3 cellular contexts compared by ENCODE assay signal in genomic region chr12:63898764-63899337, GRCh38.
TF ChIP-seq lines count a peak whose summit lies in the region.

No MANE protein-coding gene starts in this region.

TF ChIP-seq in liver, 16 proteins besides CTCF, POLR2A, EP300 and RAD21:
- no peak for TF ChIP-seq HNF4A (conservative IDR thresholded peaks at IDR 0.05)
- no peak for TF ChIP-seq NR2F2 (IDR thresholded peaks at IDR 0.05)
- TF ChIP-seq FOXA1 (IDR thresholded peaks at IDR 0.05): no peak
- no peak for TF ChIP-seq YY1 (IDR thresholded peaks at IDR 0.05)
- TF ChIP-seq ATF3 (IDR thresholded peaks at IDR 0.05): no peak
- no peak for TF ChIP-seq RXRA (IDR thresholded peaks at IDR 0.05)
- TF ChIP-seq JUND (IDR thresholded peaks at IDR 0.05): no peak
- TF ChIP-seq TAF1 (conservative IDR thresholded peaks at IDR 0.05): no peak
- no peak for TF ChIP-seq GABPA (IDR thresholded peaks at IDR 0.05 in 1 of 2, conservative IDR thresholded peaks at IDR 0.05 in 1 of 2)
- TF ChIP-seq HNF4G (IDR thresholded peaks at IDR 0.05): no peak
- TF ChIP-seq ZBTB33 (IDR thresholded peaks at IDR 0.05): no peak
- TF ChIP-seq, protein P1, sequence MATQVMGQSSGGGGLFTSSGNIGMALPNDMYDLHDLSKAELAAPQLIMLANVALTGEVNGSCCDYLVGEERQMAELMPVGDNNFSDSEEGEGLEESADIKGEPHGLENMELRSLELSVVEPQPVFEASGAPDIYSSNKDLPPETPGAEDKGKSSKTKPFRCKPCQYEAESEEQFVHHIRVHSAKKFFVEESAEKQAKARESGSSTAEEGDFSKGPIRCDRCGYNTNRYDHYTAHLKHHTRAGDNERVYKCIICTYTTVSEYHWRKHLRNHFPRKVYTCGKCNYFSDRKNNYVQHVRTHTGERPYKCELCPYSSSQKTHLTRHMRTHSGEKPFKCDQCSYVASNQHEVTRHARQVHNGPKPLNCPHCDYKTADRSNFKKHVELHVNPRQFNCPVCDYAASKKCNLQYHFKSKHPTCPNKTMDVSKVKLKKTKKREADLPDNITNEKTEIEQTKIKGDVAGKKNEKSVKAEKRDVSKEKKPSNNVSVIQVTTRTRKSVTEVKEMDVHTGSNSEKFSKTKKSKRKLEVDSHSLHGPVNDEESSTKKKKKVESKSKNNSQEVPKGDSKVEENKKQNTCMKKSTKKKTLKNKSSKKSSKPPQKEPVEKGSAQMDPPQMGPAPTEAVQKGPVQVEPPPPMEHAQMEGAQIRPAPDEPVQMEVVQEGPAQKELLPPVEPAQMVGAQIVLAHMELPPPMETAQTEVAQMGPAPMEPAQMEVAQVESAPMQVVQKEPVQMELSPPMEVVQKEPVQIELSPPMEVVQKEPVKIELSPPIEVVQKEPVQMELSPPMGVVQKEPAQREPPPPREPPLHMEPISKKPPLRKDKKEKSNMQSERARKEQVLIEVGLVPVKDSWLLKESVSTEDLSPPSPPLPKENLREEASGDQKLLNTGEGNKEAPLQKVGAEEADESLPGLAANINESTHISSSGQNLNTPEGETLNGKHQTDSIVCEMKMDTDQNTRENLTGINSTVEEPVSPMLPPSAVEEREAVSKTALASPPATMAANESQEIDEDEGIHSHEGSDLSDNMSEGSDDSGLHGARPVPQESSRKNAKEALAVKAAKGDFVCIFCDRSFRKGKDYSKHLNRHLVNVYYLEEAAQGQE (IDR thresholded peaks at IDR 0.05): no peak
- TF ChIP-seq FOXA2 (IDR thresholded peaks at IDR 0.05): no peak
- no peak for TF ChIP-seq SP1 (IDR thresholded peaks at IDR 0.05)
- TF ChIP-seq EGR1 (IDR thresholded peaks at IDR 0.05; ENCODE audit: low read depth in 2 of 2): no peak
- TF ChIP-seq, protein P2, sequence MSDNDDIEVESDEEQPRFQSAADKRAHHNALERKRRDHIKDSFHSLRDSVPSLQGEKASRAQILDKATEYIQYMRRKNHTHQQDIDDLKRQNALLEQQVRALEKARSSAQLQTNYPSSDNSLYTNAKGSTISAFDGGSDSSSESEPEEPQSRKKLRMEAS (IDR thresholded peaks at IDR 0.05): no peak

TF ChIP-seq in HepG2, 621 proteins besides CTCF, POLR2A, EP300 and RAD21 (continues in another document):
- TF ChIP-seq, protein P3, sequence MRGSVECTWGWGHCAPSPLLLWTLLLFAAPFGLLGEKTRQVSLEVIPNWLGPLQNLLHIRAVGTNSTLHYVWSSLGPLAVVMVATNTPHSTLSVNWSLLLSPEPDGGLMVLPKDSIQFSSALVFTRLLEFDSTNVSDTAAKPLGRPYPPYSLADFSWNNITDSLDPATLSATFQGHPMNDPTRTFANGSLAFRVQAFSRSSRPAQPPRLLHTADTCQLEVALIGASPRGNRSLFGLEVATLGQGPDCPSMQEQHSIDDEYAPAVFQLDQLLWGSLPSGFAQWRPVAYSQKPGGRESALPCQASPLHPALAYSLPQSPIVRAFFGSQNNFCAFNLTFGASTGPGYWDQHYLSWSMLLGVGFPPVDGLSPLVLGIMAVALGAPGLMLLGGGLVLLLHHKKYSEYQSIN (CRISPR knock-in tag; IDR thresholded peaks at IDR 0.05; ENCODE audit: borderline replicate concordance): no peak
- TF ChIP-seq RFX5 (IDR thresholded peaks at IDR 0.05; ENCODE audit: low read depth, low read length) (no peak), ATRX (CRISPR knock-in tag; IDR thresholded peaks at IDR 0.05; ENCODE audit: borderline replicate concordance) (no peak), ZFYVE20 (CRISPR knock-in tag; IDR thresholded peaks at IDR 0.05; ENCODE audit: borderline replicate concordance, low read depth) (no peak), MLLT10 (CRISPR knock-in tag; IDR thresholded peaks at IDR 0.05) (no peak), ZNF678 (CRISPR knock-in tag; IDR thresholded peaks at IDR 0.05) (no peak), THYN1 (CRISPR knock-in tag; IDR thresholded peaks at IDR 0.05; ENCODE audit: borderline replicate concordance, low read depth) (no peak), HOXD1 (CRISPR knock-in tag; IDR thresholded peaks at IDR 0.05) (no peak), ZNF207 (IDR thresholded peaks at IDR 0.05; ENCODE audit: borderline replicate concordance) (no peak), NRL (CRISPR knock-in tag; IDR thresholded peaks at IDR 0.05; ENCODE audit: borderline replicate concordance) (no peak)
- TF ChIP-seq, protein P4, sequence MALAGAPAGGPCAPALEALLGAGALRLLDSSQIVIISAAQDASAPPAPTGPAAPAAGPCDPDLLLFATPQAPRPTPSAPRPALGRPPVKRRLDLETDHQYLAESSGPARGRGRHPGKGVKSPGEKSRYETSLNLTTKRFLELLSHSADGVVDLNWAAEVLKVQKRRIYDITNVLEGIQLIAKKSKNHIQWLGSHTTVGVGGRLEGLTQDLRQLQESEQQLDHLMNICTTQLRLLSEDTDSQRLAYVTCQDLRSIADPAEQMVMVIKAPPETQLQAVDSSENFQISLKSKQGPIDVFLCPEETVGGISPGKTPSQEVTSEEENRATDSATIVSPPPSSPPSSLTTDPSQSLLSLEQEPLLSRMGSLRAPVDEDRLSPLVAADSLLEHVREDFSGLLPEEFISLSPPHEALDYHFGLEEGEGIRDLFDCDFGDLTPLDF (CRISPR knock-in tag; IDR thresholded peaks at IDR 0.05): no peak
- TF ChIP-seq, protein P5, sequence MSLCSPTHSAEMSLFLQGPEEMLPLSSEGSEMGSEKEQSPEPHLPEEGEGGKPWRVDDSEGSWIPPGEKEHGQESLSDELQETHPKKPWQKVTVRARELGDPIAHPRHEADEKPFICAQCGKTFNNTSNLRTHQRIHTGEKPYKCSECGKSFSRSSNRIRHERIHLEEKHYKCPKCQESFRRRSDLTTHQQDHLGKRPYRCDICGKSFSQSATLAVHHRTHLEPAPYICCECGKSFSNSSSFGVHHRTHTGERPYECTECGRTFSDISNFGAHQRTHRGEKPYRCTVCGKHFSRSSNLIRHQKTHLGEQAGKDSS (CRISPR knock-in tag; IDR thresholded peaks at IDR 0.05; ENCODE audit: borderline replicate concordance, low read depth): no peak

TF ChIP-seq in GM12878, 131 proteins besides CTCF, POLR2A, EP300 and RAD21:
- TF ChIP-seq ATF7 (IDR thresholded peaks at IDR 0.05; ENCODE audit: low read depth) (peak; percentile 59), DPF2 (IDR thresholded peaks at IDR 0.05) (no peak)
TF ChIP-seq in GM12878: peak in this region for 1.
